ENCODE assay signal across 1 cellular context in genomic region chr16:74700206-74701040, GRCh38.
TF ChIP-seq lines count a peak whose summit lies in the region.

Gene MLKL (minus strand): TSS chr16:74700862. CDS start chr16:74695757, 5,105 bp downstream.

TF ChIP-seq in K562, 482 proteins besides CTCF, POLR2A, EP300 and RAD21 (continued from another document):
- TF ChIP-seq AFF1 (IDR thresholded peaks at IDR 0.05; ENCODE audit: low read depth in 1 of 2, partially characterized antibody in 2 of 2), result peak in 1 of 2 experiments; percentile 14
- no peak for TF ChIP-seq JUN (IDR thresholded peaks at IDR 0.05; ENCODE audit: borderline replicate concordance, low read depth, low read length)
- 0 out of 2 replicates have a peak, but pooled peaks have one; percentile 28 for TF ChIP-seq JUN (CRISPR knock-in tag; IDR thresholded peaks at IDR 0.05; ENCODE audit: borderline replicate concordance)
- peak; percentile 25; the same call in 1 of the 2 replicates for TF ChIP-seq ETV1 (tag; conservative IDR thresholded peaks at IDR 0.05; ENCODE audit: low read depth)
- 0 out of 4 replicates have a peak, but pooled peaks of 1 of the 2 experiments have one; percentile 41 for TF ChIP-seq TEAD1 (CRISPR knock-in tag; IDR thresholded peaks at IDR 0.05)
- peak; percentile 29; the same call in 1 of the 2 replicates for TF ChIP-seq SP1 (CRISPR knock-in tag; IDR thresholded peaks at IDR 0.05)
- TF ChIP-seq MNT (conservative IDR thresholded peaks at IDR 0.05), result peak; percentile 34 to 66; a peak in 3 of 4 replicates
TF ChIP-seq in K562: peak in this region for 54.
